10 cellular contexts compared by ENCODE assay signal in the genomic region with DNA sequence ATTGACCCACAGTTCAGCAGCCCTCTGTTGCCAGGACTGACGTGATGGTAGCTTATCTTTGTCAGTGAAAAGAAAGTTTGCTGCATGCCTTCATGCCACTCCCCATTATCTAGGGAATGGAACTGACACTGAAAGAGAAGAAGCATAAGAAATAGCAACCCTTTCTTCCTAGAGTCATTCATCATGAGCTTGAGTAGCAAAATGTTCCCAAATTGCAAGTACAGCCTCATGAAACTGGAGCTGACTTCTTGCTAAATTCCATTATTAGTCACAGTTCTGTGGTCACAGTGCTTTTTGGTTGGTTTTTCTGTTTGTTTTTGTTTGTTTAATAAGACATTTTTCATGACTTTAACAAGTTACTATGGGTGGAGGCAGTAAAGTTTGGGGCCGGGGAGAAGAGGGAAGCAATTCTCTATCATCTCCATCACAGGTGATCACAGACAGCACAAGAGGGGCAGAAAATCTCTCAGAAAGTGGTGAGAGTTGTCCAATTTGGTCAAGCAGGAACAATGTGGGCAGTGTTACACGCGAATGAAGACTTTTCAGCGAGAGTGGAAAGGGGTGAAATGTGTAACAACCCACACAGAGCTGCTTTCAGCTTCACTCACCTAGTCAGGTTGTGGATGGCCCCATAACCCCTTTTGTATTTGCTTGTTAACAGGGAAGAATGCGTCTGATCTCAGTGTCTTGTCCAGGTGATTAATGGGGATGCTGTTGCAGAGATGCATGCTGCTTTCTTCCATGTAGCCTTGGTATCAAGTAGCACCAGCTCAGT.
DNase-seq lines count a peak whose midpoint lies in the region; ATAC-seq and TF ChIP-seq lines count a peak whose summit lies in the region.
"Had no signal": no experiment of that assay in that cellular context is flagged by ENCODE, and none has a peak within 500 bp of the region (broad histone marks: within the 10 kb centered on the region; RNA-seq: fewer than 3 reads in every experiment).

No MANE protein-coding gene starts in this region.

- ATAC-seq in GM19372 (IDR thresholded peaks at IDR 0.05; ENCODE audit: low read depth, unreplicated experiment) (peak; percentile 52), HG02885 (IDR thresholded peaks at IDR 0.05; ENCODE audit: poor library complexity, unreplicated experiment) (peak; percentile 95)

- POLR2A ChIA-PET in GM10248 (lab: Yijun Ruan, JAX) = no interaction called here

- DNase-seq in GM10248 (ENCODE audit: extremely low spot score) (peak; percentile 31), germinal center (ENCODE audit: low spot score) (no peak), kidney tubule cell (ENCODE audit: low spot score) (no peak), NOMO-1 treated with DMSO at 0.1 percent for 48 hours (lab: John Stamatoyannopoulos, UW; ENCODE audit: unreplicated experiment) (no peak), NCI-H2227 treated with DMSO at 0.1 percent for 48 hours (lab: John Stamatoyannopoulos, UW) (no peak)
- peak; percentile 18 to 20 for DNase-seq in activated T-cell treated with anti-CD3 and anti-CD28 coated beads, Interleukin-2, amount 50 U/mL, for 48 hours
- DNase-seq: CD4-positive, CD25-positive, alpha-beta regulatory T cell; head of caudate nucleus had no signal

- CTCF ChIA-PET in GM10248 (lab: Yijun Ruan, JAX) = interaction anchor here (0.9 kb wide), 1 partner anchor 28 kb away, joined by 3 read pairs; no protein-coding TSS in a partner anchor

- TF ChIP-seq CTCF in GM10248 (IDR thresholded peaks at IDR 0.05; ENCODE audit: control extremely low read depth, extremely low read depth, low read depth, missing control alignments) = no peak

Comparison
In these comparisons a context has a peak if more than half of its experiments do, and no peak if none do; other contexts are left out.
1. DNase-seq: peak in GM10248 (single experiment) and activated T-cell treated with anti-CD3 and anti-CD28 coated beads, Interleukin-2, amount 50 U/mL, for 48 hours (2 of 2); none in germinal center (single experiment), kidney tubule cell (single experiment), NOMO-1 treated with DMSO at 0.1 percent for 48 hours (single experiment) and NCI-H2227 treated with DMSO at 0.1 percent for 48 hours (single experiment).